In genomic region chr3:128945041-128945877, GRCh38 we compare ENCODE assay signal across 31 cellular contexts. TPM values are rescaled to one million over a fixed set of nuclear protein-coding genes. Genes with fewer than 3 reads are reported as not detected.
"Had no signal": no experiment of that assay in that cellular context is flagged by ENCODE, and none has a peak within 500 bp of the region (broad histone marks: within the 10 kb centered on the region; RNA-seq: fewer than 3 reads in every experiment).

No MANE protein-coding gene starts in this region.

- DNase-seq: activated CD4-positive, alpha-beta memory T cell treated with anti-CD3 and anti-CD28 coated beads, Interleukin-2, amount 10 ng/mL, durations not matched to agents 7 days and 5 days; activated CD4-positive, alpha-beta T cell treated with anti-CD3 and anti-CD28 coated beads for 1 hour; activated CD4-positive, alpha-beta T cell treated with anti-CD3 and anti-CD28 coated beads for 4 hours; activated CD4-positive, alpha-beta T cell treated with anti-CD3 and anti-CD28 coated beads, Interleukin-2, amount 10 ng/mL, durations not matched to agents 7 days and 5 days; activated CD4-positive, alpha-beta T cell treated with anti-CD3 and anti-CD28 coated beads, Interleukin-2, amount 50 U/mL, for 4 hours; activated effector memory CD4-positive, alpha-beta T cell treated with anti-CD3 and anti-CD28 coated beads, Interleukin-2, amount 50 U/mL, for 16 hours; activated naive CD4-positive, alpha-beta T cell treated with anti-CD3 and anti-CD28 coated beads for 36 hours; activated naive CD8-positive, alpha-beta T cell treated with anti-CD3 and anti-CD28 coated beads for 36 hours; activated naive CD8-positive, alpha-beta T cell treated with anti-CD3 and anti-CD28 coated beads, Interleukin-2, amount 50 U/mL, for 24 hours; activated T-cell treated with anti-CD3 and anti-CD28 coated beads, Interleukin-2, amount 50 U/mL, for 4 hours; amygdala; central memory CD4-positive, alpha-beta T cell; cerebellar nuclear complex; colonic mucosa; effector CD8-positive, alpha-beta T cell; foreskin keratinocyte; gastrocnemius medialis; glutamatergic neuron; heart left ventricle; T-helper 2 cell had no signal

- H3K4me1 Mint-ChIP-seq: activated CD4-positive, alpha-beta memory T cell treated with anti-CD3 and anti-CD28 coated beads, Interleukin-2, amount 10 ng/mL, durations not matched to agents 7 days and 5 days; activated CD4-positive, alpha-beta T cell treated with anti-CD3 and anti-CD28 coated beads, Interleukin-2, amount 10 ng/mL, durations not matched to agents 7 days and 5 days; activated naive CD4-positive, alpha-beta T cell treated with anti-CD3 and anti-CD28 coated beads, Interleukin-2, amount 50 U/mL, for 24 hours; activated naive CD8-positive, alpha-beta T cell treated with anti-CD3 and anti-CD28 coated beads for 36 hours; activated naive CD8-positive, alpha-beta T cell treated with anti-CD3 and anti-CD28 coated beads, Interleukin-2, amount 50 U/mL, for 24 hours; activated T-helper 17 cell treated with anti-CD3 and anti-CD28 coated beads, Interleukin-2, amount 50 U/mL, for 72 hours had no signal

- H3K4me3 ChIP-seq: adrenal gland, ascending aorta, breast epithelium, cardiac muscle cell, colonic mucosa, gastrocnemius medialis, heart left ventricle had no signal

- FAIRE-seq: endometrium, endothelial cell of umbilical vein had no signal

- H3K4me1 ChIP-seq: adrenal gland, ascending aorta, breast epithelium, colonic mucosa, foreskin keratinocyte, gastrocnemius medialis, heart left ventricle had no signal

- ATAC-seq: activated naive CD8-positive, alpha-beta T cell treated with anti-CD3 and anti-CD28 coated beads, Interleukin-2, amount 50 U/mL, for 24 hours; activated T-cell treated with anti-CD3 and anti-CD28 coated beads, Interleukin-2, amount 50 U/mL, for 4 hours; activated T-helper 17 cell treated with anti-CD3 and anti-CD28 coated beads, Interleukin-2, amount 50 U/mL, for 72 hours; foreskin keratinocyte; gastrocnemius medialis; heart left ventricle had no signal

- H3K27ac Mint-ChIP-seq: activated CD4-positive, alpha-beta memory T cell treated with anti-CD3 and anti-CD28 coated beads, Interleukin-2, amount 10 ng/mL, durations not matched to agents 7 days and 5 days; activated CD4-positive, alpha-beta T cell treated with anti-CD3 and anti-CD28 coated beads, Interleukin-2, amount 10 ng/mL, durations not matched to agents 7 days and 5 days; activated naive CD4-positive, alpha-beta T cell treated with anti-CD3 and anti-CD28 coated beads for 36 hours; activated naive CD4-positive, alpha-beta T cell treated with anti-CD3 and anti-CD28 coated beads, Interleukin-2, amount 50 U/mL, for 24 hours; activated naive CD8-positive, alpha-beta T cell treated with anti-CD3 and anti-CD28 coated beads for 36 hours; activated naive CD8-positive, alpha-beta T cell treated with anti-CD3 and anti-CD28 coated beads, Interleukin-2, amount 50 U/mL, for 24 hours; activated T-helper 17 cell treated with anti-CD3 and anti-CD28 coated beads, Interleukin-2, amount 50 U/mL, for 72 hours; brain had no signal

- H3K36me3 Mint-ChIP-seq: activated naive CD4-positive, alpha-beta T cell treated with anti-CD3 and anti-CD28 coated beads, Interleukin-2, amount 50 U/mL, for 24 hours; activated naive CD8-positive, alpha-beta T cell treated with anti-CD3 and anti-CD28 coated beads for 36 hours had no signal

- H3K9me3 ChIP-seq: adrenal gland, ascending aorta, breast epithelium, colonic mucosa, gastrocnemius medialis, heart left ventricle had no signal

- H3K27ac ChIP-seq: adrenal gland, ascending aorta, cardiac muscle cell, colonic mucosa, epithelial cell of prostate, foreskin keratinocyte, gastrocnemius medialis, heart left ventricle had no signal

- H3K36me3 ChIP-seq: adrenal gland, ascending aorta, breast epithelium, cardiac muscle cell, colonic mucosa, gastrocnemius medialis, heart left ventricle had no signal

- H3K4me3 Mint-ChIP-seq: activated CD4-positive, alpha-beta memory T cell treated with anti-CD3 and anti-CD28 coated beads, Interleukin-2, amount 10 ng/mL, durations not matched to agents 7 days and 5 days; activated CD4-positive, alpha-beta T cell treated with anti-CD3 and anti-CD28 coated beads, Interleukin-2, amount 10 ng/mL, durations not matched to agents 7 days and 5 days; activated naive CD4-positive, alpha-beta T cell treated with anti-CD3 and anti-CD28 coated beads for 36 hours; activated naive CD4-positive, alpha-beta T cell treated with anti-CD3 and anti-CD28 coated beads, Interleukin-2, amount 50 U/mL, for 24 hours; activated naive CD8-positive, alpha-beta T cell treated with anti-CD3 and anti-CD28 coated beads for 36 hours; activated naive CD8-positive, alpha-beta T cell treated with anti-CD3 and anti-CD28 coated beads, Interleukin-2, amount 50 U/mL, for 24 hours; activated T-cell treated with anti-CD3 and anti-CD28 coated beads, Interleukin-2, amount 50 U/mL, for 4 hours; activated T-helper 17 cell treated with anti-CD3 and anti-CD28 coated beads, Interleukin-2, amount 50 U/mL, for 72 hours; brain had no signal

- H3K27me3 ChIP-seq: adrenal gland, ascending aorta, breast epithelium, cardiac muscle cell, colonic mucosa, gastrocnemius medialis, heart left ventricle had no signal

- H3K27me3 Mint-ChIP-seq: activated naive CD4-positive, alpha-beta T cell treated with anti-CD3 and anti-CD28 coated beads, Interleukin-2, amount 50 U/mL, for 24 hours; activated naive CD8-positive, alpha-beta T cell treated with anti-CD3 and anti-CD28 coated beads for 36 hours; activated naive CD8-positive, alpha-beta T cell treated with anti-CD3 and anti-CD28 coated beads, Interleukin-2, amount 50 U/mL, for 24 hours; brain had no signal

- H3K9me3 Mint-ChIP-seq: activated CD4-positive, alpha-beta memory T cell treated with anti-CD3 and anti-CD28 coated beads, Interleukin-2, amount 10 ng/mL, durations not matched to agents 7 days and 5 days; activated CD4-positive, alpha-beta T cell treated with anti-CD3 and anti-CD28 coated beads, Interleukin-2, amount 10 ng/mL, durations not matched to agents 7 days and 5 days; activated naive CD4-positive, alpha-beta T cell treated with anti-CD3 and anti-CD28 coated beads for 36 hours; activated naive CD4-positive, alpha-beta T cell treated with anti-CD3 and anti-CD28 coated beads, Interleukin-2, amount 50 U/mL, for 24 hours; activated naive CD8-positive, alpha-beta T cell treated with anti-CD3 and anti-CD28 coated beads for 36 hours; activated naive CD8-positive, alpha-beta T cell treated with anti-CD3 and anti-CD28 coated beads, Interleukin-2, amount 50 U/mL, for 24 hours; activated T-cell treated with anti-CD3 and anti-CD28 coated beads, Interleukin-2, amount 50 U/mL, for 4 hours; activated T-helper 17 cell treated with anti-CD3 and anti-CD28 coated beads, Interleukin-2, amount 50 U/mL, for 72 hours; brain had no signal

RNA-seq across cellular contexts. Expression of gene CFAP92, which starts 48.6 kb away (rescaled TPM):
- total RNA-seq: ascending aorta; T-helper 1 cell treated with Interleukin-12 subunit alpha and Interleukin-12 subunit beta and Interleukin-4 antibody, amounts not matched to agents 30 ng/mL and 1 ng/mL, for 36 hours had no signal

RNA-seq across cellular contexts. Expression of gene EFCC1, which starts 55.8 kb away (rescaled TPM):
- total RNA-seq: activated CD4-positive, alpha-beta memory T cell treated with anti-CD3 and anti-CD28 coated beads, Interleukin-2, amount 10 ng/mL, durations not matched to agents 7 days and 5 days; activated T-helper 17 cell treated with anti-CD3 and anti-CD28 coated beads, Interleukin-2, amount 50 U/mL, for 72 hours; cardiac muscle cell; foreskin keratinocyte; T-helper 1 cell treated with Interleukin-12 subunit alpha and Interleukin-12 subunit beta and Interleukin-4 antibody, amounts not matched to agents 30 ng/mL and 1 ng/mL, for 36 hours had no signal
- polyA plus RNA-seq: foreskin keratinocyte had no signal
